22 cellular contexts compared by ENCODE assay signal in the genomic region with DNA sequence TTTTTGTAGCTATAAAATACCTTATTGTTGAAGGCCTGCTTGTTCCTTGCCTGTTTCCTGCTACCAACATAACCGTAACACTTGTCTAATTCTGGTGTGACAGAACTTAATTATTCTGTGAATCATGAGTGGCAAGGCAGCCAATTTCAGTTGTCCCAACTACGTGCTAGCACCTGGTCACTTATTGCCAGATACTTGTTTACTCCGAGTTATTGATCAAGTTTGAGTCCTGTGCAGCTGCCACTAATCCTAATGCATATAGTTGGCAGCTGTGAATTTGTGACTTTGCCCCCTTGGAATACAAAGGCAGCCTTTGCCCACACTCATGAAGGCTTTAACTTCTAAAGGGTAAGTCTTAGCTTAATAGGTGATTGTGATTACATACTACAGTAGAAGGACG. TPM values are rescaled to one million over a fixed set of nuclear protein-coding genes. Genes with fewer than 3 reads are reported as not detected.
DNase-seq lines count a peak whose midpoint lies in the region; FAIRE-seq and TF ChIP-seq lines count a peak whose summit lies in the region.
"Had no signal": no experiment of that assay in that cellular context is flagged by ENCODE, and none has a peak within 500 bp of the region (broad histone marks: within the 10 kb centered on the region; RNA-seq: fewer than 3 reads in every experiment).

No MANE protein-coding gene starts in this region.

- H3K36me3 ChIP-seq in Caco-2 (ENCODE audit: control insufficient read depth, insufficient read depth, low read length), result no peaks in the 10 kb centered on the region
- H3K36me3 ChIP-seq in trophoblast cell (ENCODE audit: control insufficient read depth in 1 of 2, insufficient read depth in 2 of 2, low read length in 2 of 2), result no peaks in the 10 kb centered on the region
- H3K36me3 ChIP-seq: BLaER1 treated with 17β-estradiol and CSF1 and Interleukin-3, amounts not matched to agents 10 nM and 100 nM; SJCRH30 had no signal

- H3K27me3 Mint-ChIP-seq in Caco-2 (ENCODE audit: insufficient read depth, unreplicated experiment), result no peaks in the 10 kb centered on the region

- no peak overlapping the region for H3K9ac ChIP-seq in trophoblast cell (ENCODE audit: low read length)
- H3K9ac ChIP-seq: BLaER1 treated with 17β-estradiol and CSF1 and Interleukin-3, amounts not matched to agents 10 nM and 100 nM had no signal

- DNase-seq in Caco-2 (peak in 1 of 2 experiments; percentile 35), HT-29 (ENCODE audit: low spot score) (peak; percentile 44), mucosa of gallbladder (ENCODE audit: low spot score) (peak; percentile 73), OCI-M2 (lab: John Stamatoyannopoulos, UW; ENCODE audit: unreplicated experiment) (no peak), trophoblast cell (no peak), NCI-H1092 treated with DMSO at 0.1 percent for 48 hours (lab: John Stamatoyannopoulos, UW) (no peak), KG1 (lab: John Stamatoyannopoulos, UW) (no peak)
- DNase-seq: ACHN; CD4-positive, alpha-beta memory T cell; DMS79; MM.1S; NCI-H1048; NCI-H146; NCI-H2029 treated with DMSO at 0.1 percent for 48 hours; NCI-H345; NCI-H526; SJCRH30; T-helper 1 cell had no signal

- H3K4me3 ChIP-seq in Caco-2 (ENCODE audit: low read depth, low read length) (no peak overlapping the region), trophoblast cell (ENCODE audit: low read depth, low read length) (no peak overlapping the region)
- H3K4me3 ChIP-seq: BLaER1 treated with 17β-estradiol and CSF1 and Interleukin-3, amounts not matched to agents 10 nM and 100 nM; K562; SJCRH30 had no signal

- POLR2A ChIA-PET in Caco-2 (lab: Charles Lee), result no interaction called here

- H3K4me2 ChIP-seq in trophoblast cell (ENCODE audit: low read length), result no peak overlapping the region
- H3K4me2 ChIP-seq: BLaER1 treated with 17β-estradiol and CSF1 and Interleukin-3, amounts not matched to agents 10 nM and 100 nM had no signal

- FAIRE-seq in islet of Langerhans (lab: Jason Lieb, UNC), result peak; percentile 81
- FAIRE-seq: H54, K562 had no signal

- H3K9me3 ChIP-seq in Caco-2 (no peaks in the 10 kb centered on the region), trophoblast cell (ENCODE audit: insufficient read depth, low read depth, low read length) (no peaks in the 10 kb centered on the region)
- H3K9me3 ChIP-seq: BLaER1 treated with 17β-estradiol and CSF1 and Interleukin-3, amounts not matched to agents 10 nM and 100 nM; SJCRH30 had no signal

- no peaks in the 10 kb centered on the region for H3K79me2 ChIP-seq in trophoblast cell (ENCODE audit: control insufficient read depth, insufficient read depth, low read length, poor library complexity)

- intact Hi-C loops in Caco-2 (cut with micrococcal nuclease; ENCODE audit: unreplicated experiment), result no loop called here

- BruUV-seq in Caco-2 (replicated peaks; lab: Mats Ljungman, UMichigan), result no TSS peak

- no peak overlapping the region for H3K23ac ChIP-seq in trophoblast cell (ENCODE audit: low read length)

- no peaks in the 10 kb centered on the region for H3K9me3 Mint-ChIP-seq in Caco-2 (ENCODE audit: unreplicated experiment)
- H3K9me3 Mint-ChIP-seq: CD4-positive, alpha-beta memory T cell had no signal

- no peak overlapping the region for H3K4me3 Mint-ChIP-seq in Caco-2 (ENCODE audit: unreplicated experiment)
- H3K4me3 Mint-ChIP-seq: CD4-positive, alpha-beta memory T cell had no signal

- no peak overlapping the region for H3K27ac ChIP-seq in trophoblast cell (ENCODE audit: low read depth, low read length)
- H3K27ac ChIP-seq: BLaER1 treated with 17β-estradiol and CSF1 and Interleukin-3, amounts not matched to agents 10 nM and 100 nM; SJCRH30 had no signal

- no peak overlapping the region for H4K12ac ChIP-seq in trophoblast cell (ENCODE audit: low read depth, low read length)

- no peaks in the 10 kb centered on the region for H3K27me3 ChIP-seq in Caco-2 (replicated peaks; ENCODE audit: control insufficient read depth, insufficient read depth, low read length)
- no peaks in the 10 kb centered on the region for H3K27me3 ChIP-seq in trophoblast cell (ENCODE audit: insufficient read depth, low read length)
- H3K27me3 ChIP-seq: SJCRH30 had no signal

- peaks cover 24% of the 10 kb centered on the region for H3K4me1 Mint-ChIP-seq in Caco-2 (ENCODE audit: low read depth, unreplicated experiment)
- H3K4me1 Mint-ChIP-seq: CD4-positive, alpha-beta memory T cell had no signal

- H2AFZ ChIP-seq in trophoblast cell (ENCODE audit: insufficient read depth, low read length, poor library complexity), result no peak overlapping the region

- no peak overlapping the region for H2BK120ac ChIP-seq in trophoblast cell (ENCODE audit: insufficient read depth, low read length, poor library complexity)

- CTCF ChIA-PET in Caco-2 (lab: Charles Lee), result interaction anchor here (1.2 kb wide), 1 partner anchor 151 kb away, joined by 3 read pairs; no protein-coding TSS in a partner anchor

- H4K91ac ChIP-seq in trophoblast cell (ENCODE audit: low read depth, low read length), result no peak overlapping the region

- TF ChIP-seq CTCF in Caco-2 (IDR thresholded peaks at IDR 0.05; ENCODE audit: insufficient read depth in 1 of 2, low read depth in 1 of 2, low read length in 1 of 2, severe bottlenecking in 1 of 2, unreplicated experiment in 1 of 2), result no peak

- no peaks in the 10 kb centered on the region for H3K79me1 ChIP-seq in trophoblast cell (ENCODE audit: low read length)

- H3K18ac ChIP-seq in trophoblast cell (ENCODE audit: low read length), result no peak overlapping the region

- H2BK5ac ChIP-seq in trophoblast cell (ENCODE audit: low read depth, low read length, poor library complexity), result no peak overlapping the region

- no peak overlapping the region for H2AK5ac ChIP-seq in trophoblast cell (ENCODE audit: low read length)

- WGBS in trophoblast cell (ENCODE audit: extremely low coverage, insufficient coverage, insufficient read length), result no CpG with 5 or more reads among the region's 4 CpGs

- H3K4me1 ChIP-seq in Caco-2, result peaks cover 45% of the 10 kb centered on the region
- no peaks in the 10 kb centered on the region for H3K4me1 ChIP-seq in trophoblast cell (ENCODE audit: control insufficient read depth in 1 of 2, insufficient read depth in 2 of 2, low read length in 2 of 2)
- H3K4me1 ChIP-seq: BLaER1 treated with 17β-estradiol and CSF1 and Interleukin-3, amounts not matched to agents 10 nM and 100 nM; SJCRH30 had no signal

- H3K27ac Mint-ChIP-seq in Caco-2 (ENCODE audit: unreplicated experiment), result peak overlapping the region; percentile 39
- H3K27ac Mint-ChIP-seq: CD4-positive, alpha-beta memory T cell had no signal

- H4K8ac ChIP-seq in trophoblast cell (ENCODE audit: low read depth, low read length), result no peak overlapping the region

- H3K14ac ChIP-seq in trophoblast cell (ENCODE audit: low read length), result no peak overlapping the region

- no peak overlapping the region for H3K4ac ChIP-seq in trophoblast cell (ENCODE audit: low read depth, low read length)

- no peak overlapping the region for H2BK12ac ChIP-seq in trophoblast cell (ENCODE audit: low read length)

- no peaks in the 10 kb centered on the region for H3K36me3 Mint-ChIP-seq in Caco-2 (ENCODE audit: insufficient read depth, unreplicated experiment)
- H3K36me3 Mint-ChIP-seq: CD4-positive, alpha-beta memory T cell had no signal

RNA-seq across cellular contexts. Expression of a gene that starts 7.8 kb away (rescaled TPM):
- total RNA-seq in Caco-2 (2022) (42.0 and 42.4 TPM in 2 replicates), mucosa of gallbladder (144 TPM)
- 61.5 and 69.0 TPM in 2 replicates for total RNA-seq in HT-29 (2014; rRNA removed; shearing (Covaris generic))
- 7.8 and 8.7 TPM in 2 replicates for polyA plus RNA-seq in trophoblast cell (2013)
- total RNA-seq: SJCRH30 had no signal
- polyA plus RNA-seq: K562 had no signal

Comparison
In these comparisons a context has a peak if more than half of its experiments do, and no peak if none do; other contexts are left out.
1. DNase-seq: peak in HT-29 (single experiment) and mucosa of gallbladder (single experiment); none in OCI-M2 (single experiment), trophoblast cell (0 of 2), NCI-H1092 treated with DMSO at 0.1 percent for 48 hours (single experiment) and KG1 (single experiment).